Comparison of ENCODE assay signal across 23 cellular contexts in the genomic region with DNA sequence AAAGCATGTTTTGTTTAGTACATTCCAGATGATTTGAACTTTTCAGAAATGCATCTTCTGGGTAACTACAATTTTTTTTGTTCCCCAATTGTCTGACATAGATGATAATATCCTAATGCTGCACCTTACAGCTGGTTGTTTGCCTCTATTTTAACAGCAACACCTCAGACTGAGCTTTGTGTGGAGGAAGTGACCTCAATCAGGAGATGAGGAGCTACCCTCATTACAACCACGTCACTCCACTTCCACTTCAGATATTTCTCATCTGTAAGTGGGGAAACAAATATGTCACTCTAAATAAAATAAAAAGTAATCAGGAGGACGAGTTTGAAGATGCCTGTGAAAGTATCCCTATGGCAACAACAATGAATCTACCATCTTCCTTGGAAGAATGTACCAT. TPM values are rescaled to one million over a fixed set of nuclear protein-coding genes. Genes with fewer than 3 reads are reported as not detected.
A peak's percentile ranks its signal among the peaks of the same experiment; 100 is the strongest.
DNase-seq lines count a peak whose midpoint lies in the region; ATAC-seq, FAIRE-seq and TF ChIP-seq lines count a peak whose summit lies in the region.
"Had no signal": no experiment of that assay in that cellular context is flagged by ENCODE, and none has a peak within 500 bp of the region (broad histone marks: within the 10 kb centered on the region; RNA-seq: fewer than 3 reads in every experiment).

No MANE protein-coding gene starts in this region.

- H3K79me2 ChIP-seq in GM12878 (ENCODE audit: control insufficient read depth, insufficient read depth, low read length), result no peaks in the 10 kb centered on the region

- no peak for TF ChIP-seq EP300 in GM12878 (IDR thresholded peaks at IDR 0.05; ENCODE audit: borderline replicate concordance in 1 of 2, control insufficient read depth in 1 of 2, low read depth in 2 of 2, low read length in 2 of 2)

- no peak overlapping the region for H3K9ac ChIP-seq in GM12878 (ENCODE audit: control insufficient read depth, insufficient read depth, low read length)
- H3K9ac ChIP-seq: KMS-11, SK-N-SH had no signal

- intact Hi-C loops in activated CD4-positive, alpha-beta T cell treated with anti-CD3 and anti-CD28 coated beads, Interleukin-2, amount 10 ng/mL, durations not matched to agents 24 days and 14 days (cut with micrococcal nuclease), result loop anchor here (1.0 kb wide), 1 partner anchor 12 kb away; the partner anchor contains the start of gene SRSF7
- intact Hi-C loops in CD4-positive, alpha-beta T cell (cut with DNase I, micrococcal nuclease), result no loop called here
- intact Hi-C loops in GM12878 (cut with micrococcal nuclease; ENCODE audit: unreplicated experiment), result no loop called here

- no peak for TF ChIP-seq POLR2A in GM12878 (IDR thresholded peaks at IDR 0.05; ENCODE audit: low read depth, low read length)

- H3K36me3 Mint-ChIP-seq in activated CD4-positive, alpha-beta T cell treated with anti-CD3 and anti-CD28 coated beads, Interleukin-2, amount 10 ng/mL, durations not matched to agents 24 days and 14 days (ENCODE audit: low read depth), result no peaks in the 10 kb centered on the region
- H3K36me3 Mint-ChIP-seq in CD4-positive, alpha-beta T cell (ENCODE audit: low read depth), result no peaks in the 10 kb centered on the region
- H3K36me3 Mint-ChIP-seq in activated CD4-positive, alpha-beta memory T cell treated with anti-CD3 and anti-CD28 coated beads, Interleukin-2, amount 10 ng/mL, durations not matched to agents 7 days and 5 days (ENCODE audit: low read depth), result no peaks in the 10 kb centered on the region

- no peaks in the 10 kb centered on the region for H4K20me1 ChIP-seq in GM12878 (ENCODE audit: control insufficient read depth, insufficient read depth)

- SMC1A ChIA-PET in GM12878 (lab: Charles Lee; ENCODE audit: uncharacterized antibody, unreplicated experiment), result interaction anchor here (1.8 kb wide), 1 partner anchor 11 kb away, joined by 5 read pairs; the partner anchor contains the start of gene SRSF7

- RAD21 ChIA-PET in GM12878 (lab: Charles Lee; ENCODE audit: unreplicated experiment), result no interaction called here

- H3K36me3 ChIP-seq in GM12878 (ENCODE audit: control insufficient read depth in 2 of 2, insufficient read depth in 2 of 2, low read length in 1 of 2), result no peaks in the 10 kb centered on the region

- TF ChIP-seq CTCF in CD4-positive, alpha-beta T cell (IDR thresholded peaks at IDR 0.05), result no peak
- TF ChIP-seq CTCF in GM13977 (IDR thresholded peaks at IDR 0.05; ENCODE audit: extremely low read depth, insufficient read depth, missing control alignments) (no peak), GM12878 (IDR thresholded peaks at IDR 0.05 in 2 of 3, conservative IDR thresholded peaks at IDR 0.05 in 1 of 3; ENCODE audit: control insufficient read depth in 2 of 3, extremely low read depth in 1 of 3, insufficient read depth in 1 of 3, low read depth in 3 of 3, low read length in 3 of 3) (no peak)

- H3K27ac Mint-ChIP-seq in activated CD4-positive, alpha-beta T cell treated with anti-CD3 and anti-CD28 coated beads, Interleukin-2, amount 10 ng/mL, durations not matched to agents 24 days and 14 days, result no peak overlapping the region
- no peak overlapping the region for H3K27ac Mint-ChIP-seq in CD4-positive, alpha-beta T cell
- H3K27ac Mint-ChIP-seq in activated CD4-positive, alpha-beta memory T cell treated with anti-CD3 and anti-CD28 coated beads, Interleukin-2, amount 10 ng/mL, durations not matched to agents 7 days and 5 days, result no peak overlapping the region

- CTCF ChIA-PET in CD4-positive, alpha-beta T cell (lab: Charles Lee), result no interaction called here
- CTCF ChIA-PET in GM12878 (lab: Yijun Ruan, JAX), result interaction anchor here (0.6 kb wide), 2 partner anchors 15 to 31 kb away, joined by 3 read pairs; no protein-coding TSS in a partner anchor
- CTCF ChIA-PET in activated CD4-positive, alpha-beta memory T cell treated with anti-CD3 and anti-CD28 coated beads, Interleukin-2, amount 10 ng/mL, durations not matched to agents 7 days and 5 days (lab: Charles Lee), result interaction anchor here (0.7 to 1.1 kb wide), 3 partner anchors 14 to 255 kb away, joined by 3 to 4 read pairs (median 3); no protein-coding TSS in a partner anchor

- no peaks in the 10 kb centered on the region for H3K27me3 Mint-ChIP-seq in activated CD4-positive, alpha-beta T cell treated with anti-CD3 and anti-CD28 coated beads, Interleukin-2, amount 10 ng/mL, durations not matched to agents 24 days and 14 days
- no peaks in the 10 kb centered on the region for H3K27me3 Mint-ChIP-seq in CD4-positive, alpha-beta T cell
- H3K27me3 Mint-ChIP-seq in activated CD4-positive, alpha-beta memory T cell treated with anti-CD3 and anti-CD28 coated beads, Interleukin-2, amount 10 ng/mL, durations not matched to agents 7 days and 5 days, result no peaks in the 10 kb centered on the region

- no TSS peak for BruUV-seq in GM12878 (replicated peaks; lab: Mats Ljungman, UMichigan)

- H3K9me3 Mint-ChIP-seq in activated CD4-positive, alpha-beta T cell treated with anti-CD3 and anti-CD28 coated beads, Interleukin-2, amount 10 ng/mL, durations not matched to agents 24 days and 14 days, result no peaks in the 10 kb centered on the region
- H3K9me3 Mint-ChIP-seq in CD4-positive, alpha-beta T cell, result no peaks in the 10 kb centered on the region
- H3K9me3 Mint-ChIP-seq in activated CD4-positive, alpha-beta memory T cell treated with anti-CD3 and anti-CD28 coated beads, Interleukin-2, amount 10 ng/mL, durations not matched to agents 7 days and 5 days, result no peaks in the 10 kb centered on the region

- DNase-seq in activated CD4-positive, alpha-beta T cell treated with anti-CD3 and anti-CD28 coated beads, Interleukin-2, amount 10 ng/mL, durations not matched to agents 24 days and 14 days, result peak; percentile 69
- no peak for DNase-seq in activated CD4-positive, alpha-beta T cell treated with anti-CD3 and anti-CD28 coated beads for 48 hours
- no peak for DNase-seq in CD4-positive, alpha-beta T cell
- DNase-seq in GM13977 (ENCODE audit: low spot score) (peak; percentile 47), GM12878 (ENCODE audit: low read depth, low spot score) (no peak)
- DNase-seq in activated CD4-positive, alpha-beta memory T cell treated with anti-CD3 and anti-CD28 coated beads, Interleukin-2, amount 10 ng/mL, durations not matched to agents 7 days and 5 days, result no peak
- DNase-seq: DND-41, IMR-90, NCI-H1105, NCI-H146, NCI-H2029, NCI-H226, NCI-H510A treated with DMSO at 0.1 percent for 48 hours, NCI-H748 treated with DMSO at 0.1 percent for 48 hours, SIG-M5, SK-N-SH had no signal

- WGBS in GM12878 (ENCODE audit: insufficient coverage, insufficient replicate concordance, low lambda C conversion rate, missing lambda C conversion rate), result 6% methylated on average over 2 of the region's 2 CpGs

- H3K9me3 ChIP-seq in CD4-positive, alpha-beta T cell (ENCODE audit: control insufficient read depth, low read length), result no peaks in the 10 kb centered on the region
- no peaks in the 10 kb centered on the region for H3K9me3 ChIP-seq in GM12878 (replicated peaks; ENCODE audit: control insufficient read depth, insufficient read depth, low read length)
- H3K9me3 ChIP-seq: SK-N-SH had no signal

- POLR2A ChIA-PET in CD4-positive, alpha-beta T cell (lab: Charles Lee), result interaction anchor here (4.0 kb wide), 1 partner anchor 12 kb away, joined by 18 read pairs; the partner anchor contains the start of gene SRSF7
- POLR2A ChIA-PET in GM12878 (lab: Charles Lee), result interaction anchor here (0.5 kb wide), 1 partner anchor 223 kb away, joined by 3 read pairs; no protein-coding TSS in a partner anchor
- POLR2A ChIA-PET in activated CD4-positive, alpha-beta memory T cell treated with anti-CD3 and anti-CD28 coated beads, Interleukin-2, amount 10 ng/mL, durations not matched to agents 7 days and 5 days (lab: Charles Lee), result interaction anchor here (4.9 kb wide), 1 partner anchor 12 kb away, joined by 64 read pairs; the partner anchor contains the start of gene SRSF7

- H3K4me1 Mint-ChIP-seq in activated CD4-positive, alpha-beta T cell treated with anti-CD3 and anti-CD28 coated beads, Interleukin-2, amount 10 ng/mL, durations not matched to agents 24 days and 14 days, result peaks cover 3% of the 10 kb centered on the region
- H3K4me1 Mint-ChIP-seq in CD4-positive, alpha-beta T cell (ENCODE audit: low read depth), result no peaks in the 10 kb centered on the region
- peaks cover 10% of the 10 kb centered on the region for H3K4me1 Mint-ChIP-seq in activated CD4-positive, alpha-beta memory T cell treated with anti-CD3 and anti-CD28 coated beads, Interleukin-2, amount 10 ng/mL, durations not matched to agents 7 days and 5 days

- ATAC-seq in CD4-positive, alpha-beta T cell (ENCODE audit: poor library complexity), result peak; percentile 80
- ATAC-seq in GM12878 (peak; percentile 71), GM18861 (IDR thresholded peaks at IDR 0.05; ENCODE audit: unreplicated experiment) (no peak)
- ATAC-seq: Panc1 had no signal

- no peaks in the 10 kb centered on the region for H3K27me3 ChIP-seq in CD4-positive, alpha-beta T cell (ENCODE audit: control insufficient read depth, insufficient read depth, low read length)
- H3K27me3 ChIP-seq in GM12878 (replicated peaks in 1 of 2; ENCODE audit: control insufficient read depth in 2 of 2, insufficient read depth in 2 of 2, low read length in 1 of 2), result no peaks in the 10 kb centered on the region

- in situ Hi-C loops in GM13977 (cut with MboI; ENCODE audit: low pct_unique_long_range_greater_than_20kb, low sequenced_read_pairs, unreplicated experiment), result no loop called here
- in situ Hi-C loops in GM12878 (cut with MboI), result no loop called here

- no peak for FAIRE-seq in GM12878 (lab: Jason Lieb, UNC)
- FAIRE-seq: A204.1, H54, HTR-8/SVneo had no signal

- H3K27ac ChIP-seq in CD4-positive, alpha-beta T cell (ENCODE audit: low read depth, low read length), result no peak overlapping the region
- H3K27ac ChIP-seq in GM12878 (ENCODE audit: control insufficient read depth, insufficient read depth), result no peak overlapping the region
- H3K27ac ChIP-seq: C4-2B, KMS-11 had no signal

- H3K4me3 ChIP-seq in GM12878, result no peak overlapping the region

- TF ChIP-seq RAD21 in GM12878 (IDR thresholded peaks at IDR 0.05; ENCODE audit: insufficient read depth, low read depth, low read length), result no peak

- H3K4me3 Mint-ChIP-seq in activated CD4-positive, alpha-beta T cell treated with anti-CD3 and anti-CD28 coated beads, Interleukin-2, amount 10 ng/mL, durations not matched to agents 24 days and 14 days, result no peak overlapping the region
- no peak overlapping the region for H3K4me3 Mint-ChIP-seq in CD4-positive, alpha-beta T cell
- H3K4me3 Mint-ChIP-seq in activated CD4-positive, alpha-beta memory T cell treated with anti-CD3 and anti-CD28 coated beads, Interleukin-2, amount 10 ng/mL, durations not matched to agents 7 days and 5 days, result no peak overlapping the region

- H3K4me1 ChIP-seq in GM12878 (ENCODE audit: control insufficient read depth, insufficient read depth, low read length), result no peaks in the 10 kb centered on the region

- no peak overlapping the region for H3K4me2 ChIP-seq in GM12878 (ENCODE audit: control insufficient read depth, insufficient read depth)
- H3K4me2 ChIP-seq: KMS-11, SK-N-SH had no signal

- no peak overlapping the region for H2AFZ ChIP-seq in GM12878 (ENCODE audit: control insufficient read depth, low read depth, low read length)

RNA-seq across cellular contexts. Expression of gene SRSF7, which starts 12.1 kb away (rescaled TPM):
- 415 and 419 TPM in 2 replicates for total RNA-seq in activated CD4-positive, alpha-beta T cell treated with anti-CD3 and anti-CD28 coated beads, Interleukin-2, amount 10 ng/mL, durations not matched to agents 24 days and 14 days
- 100 to 1,000 TPM; 550 to 557 TPM for total RNA-seq in CD4-positive, alpha-beta T cell
- total RNA-seq in GM12878 (2013; cell fraction: nucleolus; rRNA removed), result 134 and 148 TPM in 2 replicates
- total RNA-seq in GM12878 (2014; rRNA removed) (205 and 241 TPM in 2 replicates), GM12878 (2014; rRNA removed; fragmentation: Illumina TruSeq; extraction: Trizol) (352 and 361 TPM in 2 replicates), GM12878 (2021) (275 and 278 TPM in 2 replicates)
- polyA plus RNA-seq in GM12878 (2011; ENCODE audit: low read depth), result 276 TPM
- polyA plus RNA-seq in GM12878 (2011; rRNA removed) (538 and 623 TPM in 2 replicates), GM12878 (2014; fragmentation: Illumina TruSeq; extraction: Trizol) (315 and 320 TPM in 2 replicates), GM12878 (2014; fragmentation: Nextera tagmentation; extraction: Ambion mirVana) (100 to 1,000 TPM; 753 to 785 TPM), GM12878 (2014; rRNA removed) (282 and 313 TPM in 2 replicates), GM12878 (2016; fragmentation: Nextera tagmentation; extraction: Ambion mirVana) (100 to 1,000 TPM; 456 to 494 TPM)
- polyA plus RNA-seq in GM12878 (2011; cell fraction: cytosol; rRNA removed), result 201 and 240 TPM in 2 replicates
- polyA plus RNA-seq in GM12878 (2011; cell fraction: nucleus; rRNA removed), result 731 and 872 TPM in 2 replicates
- polyA plus RNA-seq in GM12878 (2012), result 229 and 278 TPM in 2 replicates
- polyA minus RNA-seq in GM12878 (2011; rRNA and poly(A)+ RNA removed), result 221 and 363 TPM in 2 replicates
- 54.8 and 70.5 TPM in 2 replicates for polyA minus RNA-seq in GM12878 (2011; cell fraction: cytosol; rRNA and poly(A)+ RNA removed)
- polyA minus RNA-seq in GM12878 (2011; cell fraction: nucleus; rRNA and poly(A)+ RNA removed), result 117 and 178 TPM in 2 replicates
- 100 to 1,000 TPM; 243 to 249 TPM for total RNA-seq in activated CD4-positive, alpha-beta memory T cell treated with anti-CD3 and anti-CD28 coated beads, Interleukin-2, amount 10 ng/mL, durations not matched to agents 7 days and 5 days

RNA-seq across cellular contexts. Expression of gene GEMIN6, which starts 14.8 kb away (rescaled TPM):
- 35.8 and 36.7 TPM in 2 replicates for total RNA-seq in activated CD4-positive, alpha-beta T cell treated with anti-CD3 and anti-CD28 coated beads, Interleukin-2, amount 10 ng/mL, durations not matched to agents 24 days and 14 days
- total RNA-seq in CD4-positive, alpha-beta T cell, result 1 to 10 TPM; 1.2 to 2.1 TPM
- total RNA-seq in GM12878 (2013; cell fraction: nucleolus; rRNA removed), result 3.4 and 4.3 TPM in 2 replicates
- 14.2 and 16.6 TPM in 2 replicates for total RNA-seq in GM12878 (2014; rRNA removed)
- total RNA-seq in GM12878 (2014; rRNA removed; fragmentation: Illumina TruSeq; extraction: Trizol), result 23.8 and 24.1 TPM in 2 replicates
- 22.1 and 22.9 TPM in 2 replicates for total RNA-seq in GM12878 (2021)
- polyA plus RNA-seq in GM12878 (2011; ENCODE audit: low read depth), result 4.8 TPM
- polyA plus RNA-seq in GM12878 (2011; rRNA removed), result 28.4 and 38.0 TPM in 2 replicates
- polyA plus RNA-seq in GM12878 (2011; cell fraction: cytosol; rRNA removed), result 10.4 and 12.1 TPM in 2 replicates
- polyA plus RNA-seq in GM12878 (2011; cell fraction: nucleus; rRNA removed), result 6.0 and 6.3 TPM in 2 replicates
- 7.9 and 11.0 TPM in 2 replicates for polyA plus RNA-seq in GM12878 (2012)
- polyA plus RNA-seq in GM12878 (2014; fragmentation: Illumina TruSeq; extraction: Trizol), result 16.6 and 25.6 TPM in 2 replicates
- 10 to 100 TPM; 63.4 to 67.6 TPM for polyA plus RNA-seq in GM12878 (2014; fragmentation: Nextera tagmentation; extraction: Ambion mirVana)
- 16.3 and 16.6 TPM in 2 replicates for polyA plus RNA-seq in GM12878 (2014; rRNA removed)
- 10 to 100 TPM; 31.7 to 40.3 TPM for polyA plus RNA-seq in GM12878 (2016; fragmentation: Nextera tagmentation; extraction: Ambion mirVana)
- polyA minus RNA-seq in GM12878 (2011; rRNA and poly(A)+ RNA removed), result 3.9 and 5.3 TPM in 2 replicates
- 2.9 and 3.3 TPM in 2 replicates for polyA minus RNA-seq in GM12878 (2011; cell fraction: cytosol; rRNA and poly(A)+ RNA removed)
- polyA minus RNA-seq in GM12878 (2011; cell fraction: nucleus; rRNA and poly(A)+ RNA removed), result 1.2 and 2.1 TPM in 2 replicates
- 10 to 100 TPM; 12.0 to 15.3 TPM for total RNA-seq in activated CD4-positive, alpha-beta memory T cell treated with anti-CD3 and anti-CD28 coated beads, Interleukin-2, amount 10 ng/mL, durations not matched to agents 7 days and 5 days

Comparison
In these comparisons a context has a peak if more than half of its experiments do, and no peak if none do; other contexts are left out.
1. DNase-seq: peak in activated CD4-positive, alpha-beta T cell treated with anti-CD3 and anti-CD28 coated beads, Interleukin-2, amount 10 ng/mL, durations not matched to agents 24 days and 14 days (single experiment) and GM13977 (single experiment); none in activated CD4-positive, alpha-beta T cell treated with anti-CD3 and anti-CD28 coated beads for 48 hours (single experiment), CD4-positive, alpha-beta T cell (0 of 10), GM12878 (single experiment) and activated CD4-positive, alpha-beta memory T cell treated with anti-CD3 and anti-CD28 coated beads, Interleukin-2, amount 10 ng/mL, durations not matched to agents 7 days and 5 days (single experiment).